Comparison of ENCODE assay signal across 8 cellular contexts in genomic region chr2:113541200-113541983, GRCh38. TPM values are rescaled to one million over a fixed set of nuclear protein-coding genes. Genes with fewer than 3 reads are reported as not detected.
DNase-seq lines count a peak whose midpoint lies in the region; ATAC-seq and TF ChIP-seq lines count a peak whose summit lies in the region.
"Not testable (repeated sequence)": the region's sequence is repeated elsewhere in the genome, so short reads cannot be mapped to it uniquely, and the experiment has no call there.

No MANE protein-coding gene starts in this region.

- not testable (repeated sequence) for H3K36me3 ChIP-seq in Peyer's patch; lower lobe of right lung; rectal smooth muscle tissue (ENCODE audit: control insufficient read depth, insufficient read depth, low read length)

- peak overlapping the region; percentile 56 for H3K9ac ChIP-seq in rectal smooth muscle tissue (ENCODE audit: low read length)

- peak; percentile 84 to 85 for ATAC-seq in lower lobe of right lung

- H3K4me1 Mint-ChIP-seq in glutamatergic neuron (ENCODE audit: low read depth, unreplicated experiment); type B pancreatic cell (ENCODE audit: unreplicated experiment): not testable (repeated sequence)

- TF ChIP-seq CTCF in Peyer's patch (IDR thresholded peaks at IDR 0.05); cardiac fibroblast (IDR thresholded peaks at IDR 0.05; ENCODE audit: low read depth, low read length); glutamatergic neuron (IDR thresholded peaks at IDR 0.05; ENCODE audit: partially characterized antibody, unreplicated experiment); lower lobe of right lung (IDR thresholded peaks at IDR 0.05); type B pancreatic cell (conservative IDR thresholded peaks at IDR 0.05): not testable (repeated sequence)

- TF ChIP-seq POLR2A in Peyer's patch (IDR thresholded peaks at IDR 0.05): not testable (repeated sequence)

- H3K4me3 Mint-ChIP-seq in glutamatergic neuron (ENCODE audit: unreplicated experiment) (peak overlapping the region; percentile 83), type B pancreatic cell (peak overlapping the region; percentile 79)

- H3K9me3 Mint-ChIP-seq in glutamatergic neuron (ENCODE audit: unreplicated experiment); type B pancreatic cell: not testable (repeated sequence)

- H3K27ac ChIP-seq in Peyer's patch (peak overlapping the region; percentile 50 to 77 (median 66)), lower lobe of right lung (peak overlapping the region; percentile 86), rectal smooth muscle tissue (ENCODE audit: low read depth, low read length) (peak overlapping the region; percentile 87)

- not testable (repeated sequence) for H3K36me3 Mint-ChIP-seq in glutamatergic neuron (ENCODE audit: unreplicated experiment); type B pancreatic cell

- DNase-seq in ELF-1 (ENCODE audit: low read depth, low spot score) (peak; percentile 32), Peyer's patch (peak in 2 of 3 donors; percentile 47 to 58), activated T-cell treated with anti-CD3 and anti-CD28 coated beads for 48 hours (ENCODE audit: low read depth) (peak; percentile 6), cardiac fibroblast (ENCODE audit: low read depth in 2 of 2) (peak; percentile 22 to 40), glutamatergic neuron (peak; percentile 36), lower lobe of right lung (peak; percentile 51)
- DNase-seq in type B pancreatic cell (ENCODE audit: extremely low spot score, unreplicated experiment): not testable (repeated sequence)

- not testable (repeated sequence) for H3K27ac Mint-ChIP-seq in glutamatergic neuron (ENCODE audit: unreplicated experiment); type B pancreatic cell

- not testable (repeated sequence) for H3K27me3 Mint-ChIP-seq in glutamatergic neuron (ENCODE audit: unreplicated experiment)
- peaks cover 29% of the 10 kb centered on the region for H3K27me3 Mint-ChIP-seq in type B pancreatic cell

- intact Hi-C loops in lower lobe of right lung (cut with DNase I): not testable (repeated sequence)

- not testable (repeated sequence) for H3K27me3 ChIP-seq in Peyer's patch; lower lobe of right lung (ENCODE audit: low read depth); rectal smooth muscle tissue (ENCODE audit: control insufficient read depth, insufficient read depth, low read length)

- not testable (repeated sequence) for H3K4me1 ChIP-seq in Peyer's patch; lower lobe of right lung; rectal smooth muscle tissue (ENCODE audit: control insufficient read depth, insufficient read depth, low read length)

- H3K4me3 ChIP-seq in Peyer's patch (peak overlapping the region; percentile 44 to 64 (median 54)), cardiac fibroblast (replicated peaks in 1 of 2; ENCODE audit: low read depth in 2 of 2, low read length in 2 of 2) (peak overlapping the region; percentile 45), lower lobe of right lung (peak overlapping the region; percentile 68), rectal smooth muscle tissue (ENCODE audit: low read length) (peak overlapping the region; percentile 66)

- not testable (repeated sequence) for H3K9me3 ChIP-seq in Peyer's patch, lower lobe of right lung

RNA-seq across cellular contexts. Expression of gene FOXD4L1, which starts 42.9 kb away (rescaled TPM):
- total RNA-seq in Peyer's patch (under 1 TPM in 1 of 4 donors, not detected in 3; 0.40 TPM), glutamatergic neuron (ENCODE audit: unreplicated experiment) (0.44 TPM), lower lobe of right lung (0.62 TPM), type B pancreatic cell (ENCODE audit: low replicate concordance) (0.48 TPM in 1 of 2 replicates, not detected in the other)
